Comparison of ENCODE assay signal across 12 cellular contexts in the genomic region with DNA sequence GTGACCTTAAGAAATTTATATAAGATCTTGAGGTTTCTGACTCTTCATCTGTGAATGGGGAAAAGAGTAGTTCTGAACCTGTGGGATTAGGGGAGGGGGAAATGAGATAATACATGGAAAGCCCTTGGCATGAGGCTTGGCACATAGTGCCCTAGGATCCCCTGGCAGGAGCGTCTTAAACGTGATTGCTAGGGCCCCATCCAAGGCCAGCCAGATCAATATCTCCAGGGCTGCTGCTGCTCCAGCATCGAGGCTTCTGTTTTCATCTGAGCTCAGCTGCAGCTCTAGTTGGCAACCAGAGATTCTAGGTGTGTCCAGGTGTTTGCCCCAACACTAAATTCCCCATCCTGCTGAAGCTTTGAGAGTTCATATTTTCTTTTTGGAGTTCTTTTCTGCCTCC.
DNase-seq lines count a peak whose midpoint lies in the region; ATAC-seq, FAIRE-seq and TF ChIP-seq lines count a peak whose summit lies in the region.
"Had no signal": no experiment of that assay in that cellular context is flagged by ENCODE, and none has a peak within 500 bp of the region (broad histone marks: within the 10 kb centered on the region; RNA-seq: fewer than 3 reads in every experiment).

No MANE protein-coding gene starts in this region.

- no peak for TF ChIP-seq RAD21 in HepG2 (CRISPR knock-in tag; IDR thresholded peaks at IDR 0.05)

- POLR2A ChIA-PET in activated CD8-positive, alpha-beta T cell treated with anti-CD3 and anti-CD28 coated beads for 36 hours (lab: Charles Lee), result interaction anchor here (1.0 to 4.8 kb wide), 8 partner anchors 12 to 178 kb away, joined by 3 to 25 read pairs (median 4); a partner anchor contains a TSS
- POLR2A ChIA-PET in activated CD8-positive, alpha-beta T cell treated with anti-CD3 and anti-CD28 coated beads, Interleukin-2, amount 10 ng/mL, durations not matched to agents 7 days and 5 days (lab: Charles Lee), result no interaction called here
- POLR2A ChIA-PET in HepG2 (lab: Yijun Ruan, JAX), result interaction anchor here (0.9 to 2.0 kb wide), 6 partner anchors 17 to 93 kb away, joined by 5 to 11 read pairs (median 7); a partner anchor contains a TSS

- TF ChIP-seq CTCF in activated CD8-positive, alpha-beta T cell treated with anti-CD3 and anti-CD28 coated beads for 36 hours (IDR thresholded peaks at IDR 0.05), result no peak
- TF ChIP-seq CTCF in HepG2 (CRISPR knock-in tag; IDR thresholded peaks at IDR 0.05) (no peak), endodermal cell (conservative IDR thresholded peaks at IDR 0.05) (no peak)

- H3K4me3 ChIP-seq in HepG2 (replicated peaks in 1 of 3; ENCODE audit: insufficient read depth in 1 of 3, low read depth in 2 of 3, low read length in 3 of 3) (no peak overlapping the region), endodermal cell (ENCODE audit: low read length) (no peak overlapping the region)

- 0 out of 2 replicates have a peak overlapping the region, but pooled peaks have one; percentile 8 for H3K4me2 ChIP-seq in HepG2 (ENCODE audit: low read depth, low read length)

- 11% methylated on average over 3 of the region's 3 CpGs for WGBS in HepG2 (ENCODE audit: low lambda C conversion rate)
- 87 to 93% methylated on average over 3 of the region's 3 CpGs for WGBS in endodermal cell (ENCODE audit: insufficient coverage in 1 of 2, insufficient read length in 1 of 2), 2 experiments

- H4K20me1 ChIP-seq in HepG2 (ENCODE audit: insufficient read depth, low read length), result no peaks in the 10 kb centered on the region

- H3K79me2 ChIP-seq in HepG2 (ENCODE audit: insufficient read depth, low read length), result no peaks in the 10 kb centered on the region

- peaks cover 32% of the 10 kb centered on the region for H3K4me1 Mint-ChIP-seq in activated CD8-positive, alpha-beta T cell treated with anti-CD3 and anti-CD28 coated beads for 36 hours (ENCODE audit: low read depth)
- H3K4me1 Mint-ChIP-seq in activated CD8-positive, alpha-beta T cell treated with anti-CD3 and anti-CD28 coated beads, Interleukin-2, amount 10 ng/mL, durations not matched to agents 7 days and 5 days (ENCODE audit: low read depth), result peaks cover 17% of the 10 kb centered on the region
- peaks cover 24% of the 10 kb centered on the region for H3K4me1 Mint-ChIP-seq in activated T-helper 2 cell treated with anti-CD3 and anti-CD28 coated beads, Interferon-gamma antibody, Interleukin-2, Interleukin-4, amounts not matched to agents 10 μg/mL and 5 μg/mL and 100 μg/mL, durations not matched to agents 14 hours and 24 hours and 36 hours (ENCODE audit: low read depth)
- H3K4me1 Mint-ChIP-seq in stimulated activated naive B cell treated with anti-CD40 and anti-IgM and Interleukin-4, amounts not matched to agents 10 μg/mL and 1 μg/mL and 100 μg/mL, for 72 hours, result peaks cover 17 to 33% of the 10 kb centered on the region in 2 donors
- no peaks in the 10 kb centered on the region for H3K4me1 Mint-ChIP-seq in endodermal cell

- no peak for ATAC-seq in activated CD8-positive, alpha-beta T cell treated with anti-CD3 and anti-CD28 coated beads for 36 hours
- ATAC-seq in activated CD8-positive, alpha-beta T cell treated with anti-CD3 and anti-CD28 coated beads, Interleukin-2, amount 10 ng/mL, durations not matched to agents 7 days and 5 days, result no peak
- ATAC-seq in HepG2, result no peak
- ATAC-seq in stimulated activated naive B cell treated with anti-CD40 and anti-IgM and Interleukin-4, amounts not matched to agents 10 μg/mL and 1 μg/mL and 100 μg/mL, for 72 hours (replicated peaks), result peak; percentile 9 to 10

- no peaks in the 10 kb centered on the region for H3K36me3 ChIP-seq in HepG2 (replicated peaks in 1 of 2; ENCODE audit: control insufficient read depth in 1 of 2, insufficient read depth in 2 of 2, low read length in 2 of 2)
- H3K36me3 ChIP-seq in endodermal cell (ENCODE audit: control insufficient read depth, insufficient read depth, low read length), result no peaks in the 10 kb centered on the region

- H3K27ac ChIP-seq in HepG2 (ENCODE audit: extremely low read length, insufficient read depth, low read length) (peak overlapping the region; percentile 71), endodermal cell (ENCODE audit: low read depth, low read length) (no peak overlapping the region)

- no peaks in the 10 kb centered on the region for H3K27me3 Mint-ChIP-seq in activated CD8-positive, alpha-beta T cell treated with anti-CD3 and anti-CD28 coated beads for 36 hours
- no peaks in the 10 kb centered on the region for H3K27me3 Mint-ChIP-seq in activated CD8-positive, alpha-beta T cell treated with anti-CD3 and anti-CD28 coated beads, Interleukin-2, amount 10 ng/mL, durations not matched to agents 7 days and 5 days (ENCODE audit: low read depth)
- peaks cover 10% of the 10 kb centered on the region for H3K27me3 Mint-ChIP-seq in activated T-helper 2 cell treated with anti-CD3 and anti-CD28 coated beads, Interferon-gamma antibody, Interleukin-2, Interleukin-4, amounts not matched to agents 10 μg/mL and 5 μg/mL and 100 μg/mL, durations not matched to agents 14 hours and 24 hours and 36 hours (ENCODE audit: low read depth)
- peaks cover 37% of the 10 kb centered on the region in 2 donors for H3K27me3 Mint-ChIP-seq in stimulated activated naive B cell treated with anti-CD40 and anti-IgM and Interleukin-4, amounts not matched to agents 10 μg/mL and 1 μg/mL and 100 μg/mL, for 72 hours
- H3K27me3 Mint-ChIP-seq in endodermal cell (ENCODE audit: insufficient read depth), result no peaks in the 10 kb centered on the region

- no peak for DNase-seq in activated CD8-positive, alpha-beta T cell treated with anti-CD3 and anti-CD28 coated beads for 36 hours
- no peak for DNase-seq in activated CD8-positive, alpha-beta T cell treated with anti-CD3 and anti-CD28 coated beads, Interleukin-2, amount 10 ng/mL, durations not matched to agents 7 days and 5 days
- DNase-seq in activated T-helper 2 cell treated with anti-CD3 and anti-CD28 coated beads, Interferon-gamma antibody, Interleukin-2, Interleukin-4, amounts not matched to agents 10 μg/mL and 5 μg/mL and 100 μg/mL, durations not matched to agents 14 hours and 24 hours and 36 hours (ENCODE audit: low spot score), result no peak
- DNase-seq in HepG2 (ENCODE audit: low spot score) (no peak), NCI-H2171 (lab: John Stamatoyannopoulos, UW) (no peak), endodermal cell (no peak), NCI-H82 (lab: John Stamatoyannopoulos, UW) (no peak)
- no peak for DNase-seq in stimulated activated naive B cell treated with anti-CD40 and anti-IgM and Interleukin-4, amounts not matched to agents 10 μg/mL and 1 μg/mL and 100 μg/mL, for 72 hours
- DNase-seq: ACHN, cerebellar nuclear complex, NCI-H510A, RPMI8226 had no signal

- no peaks in the 10 kb centered on the region for H3K27me3 ChIP-seq in HepG2 (ENCODE audit: control insufficient read depth in 1 of 2, insufficient read depth in 2 of 2, low read length in 2 of 2)
- H3K27me3 ChIP-seq in endodermal cell (ENCODE audit: control insufficient read depth, insufficient read depth, low read length, poor library complexity, severe bottlenecking), result no peaks in the 10 kb centered on the region

- TF ChIP-seq POLR2A in HepG2 (IDR thresholded peaks at IDR 0.05; ENCODE audit: insufficient read depth in 1 of 2, low read depth in 2 of 2, low read length in 2 of 2), result no peak

- H3K9me3 Mint-ChIP-seq in activated CD8-positive, alpha-beta T cell treated with anti-CD3 and anti-CD28 coated beads for 36 hours, result no peaks in the 10 kb centered on the region
- no peaks in the 10 kb centered on the region for H3K9me3 Mint-ChIP-seq in activated CD8-positive, alpha-beta T cell treated with anti-CD3 and anti-CD28 coated beads, Interleukin-2, amount 10 ng/mL, durations not matched to agents 7 days and 5 days (ENCODE audit: insufficient read depth)
- H3K9me3 Mint-ChIP-seq in activated T-helper 2 cell treated with anti-CD3 and anti-CD28 coated beads, Interferon-gamma antibody, Interleukin-2, Interleukin-4, amounts not matched to agents 10 μg/mL and 5 μg/mL and 100 μg/mL, durations not matched to agents 14 hours and 24 hours and 36 hours, result peaks cover 7% of the 10 kb centered on the region
- peaks cover 2 to 6% of the 10 kb centered on the region in 2 donors for H3K9me3 Mint-ChIP-seq in stimulated activated naive B cell treated with anti-CD40 and anti-IgM and Interleukin-4, amounts not matched to agents 10 μg/mL and 1 μg/mL and 100 μg/mL, for 72 hours
- H3K9me3 Mint-ChIP-seq in endodermal cell, result no peaks in the 10 kb centered on the region

- CTCF ChIA-PET in activated CD8-positive, alpha-beta T cell treated with anti-CD3 and anti-CD28 coated beads for 36 hours (lab: Charles Lee), result interaction anchor here (1.0 to 2.5 kb wide), 11 partner anchors 12 to 381 kb away, joined by 3 to 22 read pairs (median 4); no protein-coding TSS in a partner anchor
- CTCF ChIA-PET in activated CD8-positive, alpha-beta T cell treated with anti-CD3 and anti-CD28 coated beads, Interleukin-2, amount 10 ng/mL, durations not matched to agents 7 days and 5 days (lab: Charles Lee), result interaction anchor here (1.6 to 1.7 kb wide), 2 partner anchors 56 to 178 kb away, joined by 4 to 5 read pairs; no protein-coding TSS in a partner anchor
- CTCF ChIA-PET in HepG2 (lab: Yijun Ruan, JAX; ENCODE audit: low intra/inter-chr PET ratio, low total read pairs), result no interaction called here

- H3K36me3 Mint-ChIP-seq in activated CD8-positive, alpha-beta T cell treated with anti-CD3 and anti-CD28 coated beads for 36 hours (ENCODE audit: low read depth), result no peaks in the 10 kb centered on the region
- H3K36me3 Mint-ChIP-seq in activated CD8-positive, alpha-beta T cell treated with anti-CD3 and anti-CD28 coated beads, Interleukin-2, amount 10 ng/mL, durations not matched to agents 7 days and 5 days (ENCODE audit: low read depth), result no peaks in the 10 kb centered on the region
- no peaks in the 10 kb centered on the region for H3K36me3 Mint-ChIP-seq in activated T-helper 2 cell treated with anti-CD3 and anti-CD28 coated beads, Interferon-gamma antibody, Interleukin-2, Interleukin-4, amounts not matched to agents 10 μg/mL and 5 μg/mL and 100 μg/mL, durations not matched to agents 14 hours and 24 hours and 36 hours (ENCODE audit: low read depth)
- no peaks in the 10 kb centered on the region for H3K36me3 Mint-ChIP-seq in stimulated activated naive B cell treated with anti-CD40 and anti-IgM and Interleukin-4, amounts not matched to agents 10 μg/mL and 1 μg/mL and 100 μg/mL, for 72 hours
- H3K36me3 Mint-ChIP-seq in endodermal cell (ENCODE audit: low read depth), result no peaks in the 10 kb centered on the region

- no TSS peak for BruUV-seq in HepG2 (replicated peaks; lab: Mats Ljungman, UMichigan)

- intact Hi-C loops in activated CD8-positive, alpha-beta T cell treated with anti-CD3 and anti-CD28 coated beads for 36 hours (cut with micrococcal nuclease), result loop anchor here (2.0 kb wide), 1 partner anchor 20 kb away; no protein-coding TSS in a partner anchor
- intact Hi-C loops in activated T-helper 2 cell treated with anti-CD3 and anti-CD28 coated beads, Interferon-gamma antibody, Interleukin-2, Interleukin-4, amounts not matched to agents 10 μg/mL and 5 μg/mL and 100 μg/mL, durations not matched to agents 14 hours and 24 hours and 36 hours (cut with micrococcal nuclease), result loop anchor here (1.0 to 2.0 kb wide), 11 partner anchors 18 to 374 kb away; no protein-coding TSS in a partner anchor
- intact Hi-C loops in HepG2 (cut with micrococcal nuclease; ENCODE audit: unreplicated experiment), result no loop called here

- no peak for FAIRE-seq in HepG2 (lab: Jason Lieb, UNC)

- in situ Hi-C loops in HepG2 (cut with HindIII; ENCODE audit: extremely low pct_ligation_motif_present, low pct_unique_long_range_greater_than_20kb), result no loop called here

- H3K4me3 Mint-ChIP-seq in activated CD8-positive, alpha-beta T cell treated with anti-CD3 and anti-CD28 coated beads for 36 hours, result no peak overlapping the region
- H3K4me3 Mint-ChIP-seq in activated CD8-positive, alpha-beta T cell treated with anti-CD3 and anti-CD28 coated beads, Interleukin-2, amount 10 ng/mL, durations not matched to agents 7 days and 5 days, result no peak overlapping the region
- H3K4me3 Mint-ChIP-seq in activated T-helper 2 cell treated with anti-CD3 and anti-CD28 coated beads, Interferon-gamma antibody, Interleukin-2, Interleukin-4, amounts not matched to agents 10 μg/mL and 5 μg/mL and 100 μg/mL, durations not matched to agents 14 hours and 24 hours and 36 hours (ENCODE audit: low read depth), result no peak overlapping the region
- no peak overlapping the region for H3K4me3 Mint-ChIP-seq in stimulated activated naive B cell treated with anti-CD40 and anti-IgM and Interleukin-4, amounts not matched to agents 10 μg/mL and 1 μg/mL and 100 μg/mL, for 72 hours
- no peak overlapping the region for H3K4me3 Mint-ChIP-seq in endodermal cell

- H3K9ac ChIP-seq in HepG2 (ENCODE audit: insufficient read depth, low read depth, low read length) (no peak overlapping the region), endodermal cell (ENCODE audit: extremely low read depth, low read length, poor library complexity, severe bottlenecking) (no peak overlapping the region)

- H3K4me1 ChIP-seq in HepG2 (ENCODE audit: insufficient read depth, low read length) (peaks cover 86% of the 10 kb centered on the region), endodermal cell (ENCODE audit: control insufficient read depth, insufficient read depth, low read length) (no peaks in the 10 kb centered on the region)

- TF ChIP-seq EP300 in HepG2 (IDR thresholded peaks at IDR 0.05; ENCODE audit: low read depth in 2 of 2, low read length in 2 of 2) (no peak), HepG2 (CRISPR knock-in tag; IDR thresholded peaks at IDR 0.05; ENCODE audit: borderline replicate concordance) (no peak)

- no peak overlapping the region for H2AFZ ChIP-seq in HepG2 (ENCODE audit: low read length)

- H3K27ac Mint-ChIP-seq in activated CD8-positive, alpha-beta T cell treated with anti-CD3 and anti-CD28 coated beads for 36 hours, result peak overlapping the region; percentile 70
- no peak overlapping the region for H3K27ac Mint-ChIP-seq in activated CD8-positive, alpha-beta T cell treated with anti-CD3 and anti-CD28 coated beads, Interleukin-2, amount 10 ng/mL, durations not matched to agents 7 days and 5 days
- peak overlapping the region; percentile 81 for H3K27ac Mint-ChIP-seq in activated T-helper 2 cell treated with anti-CD3 and anti-CD28 coated beads, Interferon-gamma antibody, Interleukin-2, Interleukin-4, amounts not matched to agents 10 μg/mL and 5 μg/mL and 100 μg/mL, durations not matched to agents 14 hours and 24 hours and 36 hours
- H3K27ac Mint-ChIP-seq in stimulated activated naive B cell treated with anti-CD40 and anti-IgM and Interleukin-4, amounts not matched to agents 10 μg/mL and 1 μg/mL and 100 μg/mL, for 72 hours, result no peak overlapping the region
- no peak overlapping the region for H3K27ac Mint-ChIP-seq in endodermal cell

- H3K9me3 ChIP-seq in HepG2 (ENCODE audit: low read length) (peaks cover 21% of the 10 kb centered on the region), endodermal cell (ENCODE audit: control insufficient read depth, low read length) (no peaks in the 10 kb centered on the region)

Comparison
In these comparisons a context has a peak if more than half of its experiments do, and no peak if none do; other contexts are left out.
1. H3K27ac Mint-ChIP-seq: peak in activated CD8-positive, alpha-beta T cell treated with anti-CD3 and anti-CD28 coated beads for 36 hours (single experiment) and activated T-helper 2 cell treated with anti-CD3 and anti-CD28 coated beads, Interferon-gamma antibody, Interleukin-2, Interleukin-4, amounts not matched to agents 10 μg/mL and 5 μg/mL and 100 μg/mL, durations not matched to agents 14 hours and 24 hours and 36 hours (single experiment); none in activated CD8-positive, alpha-beta T cell treated with anti-CD3 and anti-CD28 coated beads, Interleukin-2, amount 10 ng/mL, durations not matched to agents 7 days and 5 days (single experiment), stimulated activated naive B cell treated with anti-CD40 and anti-IgM and Interleukin-4, amounts not matched to agents 10 μg/mL and 1 μg/mL and 100 μg/mL, for 72 hours (single experiment) and endodermal cell (single experiment).
2. ATAC-seq: peak in stimulated activated naive B cell treated with anti-CD40 and anti-IgM and Interleukin-4, amounts not matched to agents 10 μg/mL and 1 μg/mL and 100 μg/mL, for 72 hours (2 of 2); none in activated CD8-positive, alpha-beta T cell treated with anti-CD3 and anti-CD28 coated beads for 36 hours (single experiment), activated CD8-positive, alpha-beta T cell treated with anti-CD3 and anti-CD28 coated beads, Interleukin-2, amount 10 ng/mL, durations not matched to agents 7 days and 5 days (single experiment) and HepG2 (single experiment).